1 cellular context compared by ENCODE assay signal in the genomic region with DNA sequence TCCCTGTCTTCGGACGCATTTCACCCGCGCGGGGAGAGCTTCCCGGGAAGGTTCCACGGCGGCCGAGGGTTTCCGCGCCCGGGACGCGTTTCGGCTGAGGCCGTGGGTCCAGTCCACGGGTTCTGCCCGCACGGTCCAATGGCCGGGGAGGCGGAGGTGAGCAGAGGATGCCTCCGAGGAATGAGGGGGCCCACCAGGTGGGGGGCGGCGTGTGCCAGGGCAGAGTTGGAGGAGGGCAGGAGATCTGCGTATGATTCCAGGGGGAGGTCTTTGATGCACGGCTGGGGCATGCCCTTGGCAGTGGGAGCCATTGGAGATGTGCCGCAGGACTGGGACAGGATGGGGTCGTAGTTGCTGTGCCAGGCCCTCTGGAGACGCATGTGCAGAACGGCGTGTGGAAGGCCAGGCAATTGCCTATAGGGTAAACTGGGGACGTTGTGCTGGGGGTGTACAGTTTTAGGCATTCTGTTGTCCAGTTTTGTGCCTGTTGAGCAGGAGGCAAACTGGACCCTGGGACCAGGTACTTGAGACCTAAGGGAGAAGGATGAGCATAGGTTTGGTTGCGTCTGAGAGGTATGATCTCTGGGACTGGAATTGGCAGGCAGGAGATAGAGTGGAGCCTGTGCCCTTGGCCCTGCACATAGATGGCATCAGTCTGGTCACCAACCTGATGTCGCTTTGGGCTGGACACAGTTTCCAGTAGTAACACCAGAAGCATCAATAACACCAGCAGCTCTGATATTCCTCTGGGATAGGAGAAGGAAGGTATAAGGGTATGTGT.
TF ChIP-seq lines count a peak whose summit lies in the region.

No MANE protein-coding gene starts in this region.

TF ChIP-seq in HepG2, 621 proteins besides CTCF, POLR2A, EP300 and RAD21 (continues in another document):
- TF ChIP-seq, protein P1, sequence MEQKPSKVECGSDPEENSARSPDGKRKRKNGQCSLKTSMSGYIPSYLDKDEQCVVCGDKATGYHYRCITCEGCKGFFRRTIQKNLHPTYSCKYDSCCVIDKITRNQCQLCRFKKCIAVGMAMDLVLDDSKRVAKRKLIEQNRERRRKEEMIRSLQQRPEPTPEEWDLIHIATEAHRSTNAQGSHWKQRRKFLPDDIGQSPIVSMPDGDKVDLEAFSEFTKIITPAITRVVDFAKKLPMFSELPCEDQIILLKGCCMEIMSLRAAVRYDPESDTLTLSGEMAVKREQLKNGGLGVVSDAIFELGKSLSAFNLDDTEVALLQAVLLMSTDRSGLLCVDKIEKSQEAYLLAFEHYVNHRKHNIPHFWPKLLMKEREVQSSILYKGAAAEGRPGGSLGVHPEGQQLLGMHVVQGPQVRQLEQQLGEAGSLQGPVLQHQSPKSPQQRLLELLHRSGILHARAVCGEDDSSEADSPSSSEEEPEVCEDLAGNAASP (CRISPR knock-in tag; IDR thresholded peaks at IDR 0.05; ENCODE audit: borderline replicate concordance), result no peak
- TF ChIP-seq ZNF607 (CRISPR knock-in tag; IDR thresholded peaks at IDR 0.05; ENCODE audit: borderline replicate concordance) (peak; percentile 55; the same call in 1 of the 2 replicates), HIVEP1 (CRISPR knock-in tag; IDR thresholded peaks at IDR 0.05) (peak; percentile 58; the same call in 1 of the 2 replicates), NCOA1 (CRISPR knock-in tag; IDR thresholded peaks at IDR 0.05) (no peak), GABPB1 (CRISPR knock-in tag; IDR thresholded peaks at IDR 0.05) (no peak), ZNF12 (CRISPR knock-in tag; IDR thresholded peaks at IDR 0.05) (no peak), ZNF343 (CRISPR knock-in tag; IDR thresholded peaks at IDR 0.05) (no peak), NR2C2 (CRISPR knock-in tag; IDR thresholded peaks at IDR 0.05; ENCODE audit: borderline replicate concordance) (no peak), ZNF296 (CRISPR knock-in tag; conservative IDR thresholded peaks at IDR 0.05) (no peak; the same call in 1 of the 2 replicates), KMT2A (CRISPR knock-in tag; IDR thresholded peaks at IDR 0.05) (0 out of 2 replicates have a peak, but pooled peaks have one; percentile 5), ZNF790 (CRISPR knock-in tag; IDR thresholded peaks at IDR 0.05; ENCODE audit: borderline replicate concordance) (peak; percentile 4; the same call in 1 of the 2 replicates), DR1 (CRISPR knock-in tag; IDR thresholded peaks at IDR 0.05) (peak; percentile 12; the same call in 1 of the 2 replicates), SMARCC2 (IDR thresholded peaks at IDR 0.05) (no peak), ZNF143 (CRISPR knock-in tag; IDR thresholded peaks at IDR 0.05) (no peak), ZNF652 (CRISPR knock-in tag; IDR thresholded peaks at IDR 0.05; ENCODE audit: borderline replicate concordance, low read depth) (no peak), ZFP82 (CRISPR knock-in tag; IDR thresholded peaks at IDR 0.05; ENCODE audit: borderline replicate concordance) (no peak), ZNF235 (CRISPR knock-in tag; IDR thresholded peaks at IDR 0.05; ENCODE audit: borderline replicate concordance) (0 out of 2 replicates have a peak, but pooled peaks have one; percentile 55), ZMYM2 (CRISPR knock-in tag; IDR thresholded peaks at IDR 0.05) (0 out of 2 replicates have a peak, but pooled peaks have one; percentile 11), ZNF382 (CRISPR knock-in tag; IDR thresholded peaks at IDR 0.05; ENCODE audit: borderline replicate concordance) (no peak), XRCC5 (optimal IDR thresholded peaks at IDR 0.05; ENCODE audit: low read length) (no peak), NR2F2 (IDR thresholded peaks at IDR 0.05; ENCODE audit: borderline replicate concordance, low read depth) (no peak), LCORL (IDR thresholded peaks at IDR 0.05) (no peak), LCORL (CRISPR knock-in tag; IDR thresholded peaks at IDR 0.05) (0 out of 2 replicates have a peak, but pooled peaks have one; percentile 18)
- TF ChIP-seq, protein P2, sequence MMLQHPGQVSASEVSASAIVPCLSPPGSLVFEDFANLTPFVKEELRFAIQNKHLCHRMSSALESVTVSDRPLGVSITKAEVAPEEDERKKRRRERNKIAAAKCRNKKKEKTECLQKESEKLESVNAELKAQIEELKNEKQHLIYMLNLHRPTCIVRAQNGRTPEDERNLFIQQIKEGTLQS (CRISPR knock-in tag; IDR thresholded peaks at IDR 0.05), result peak; percentile 2; the same call in 1 of the 2 replicates
- TF ChIP-seq, protein P3, sequence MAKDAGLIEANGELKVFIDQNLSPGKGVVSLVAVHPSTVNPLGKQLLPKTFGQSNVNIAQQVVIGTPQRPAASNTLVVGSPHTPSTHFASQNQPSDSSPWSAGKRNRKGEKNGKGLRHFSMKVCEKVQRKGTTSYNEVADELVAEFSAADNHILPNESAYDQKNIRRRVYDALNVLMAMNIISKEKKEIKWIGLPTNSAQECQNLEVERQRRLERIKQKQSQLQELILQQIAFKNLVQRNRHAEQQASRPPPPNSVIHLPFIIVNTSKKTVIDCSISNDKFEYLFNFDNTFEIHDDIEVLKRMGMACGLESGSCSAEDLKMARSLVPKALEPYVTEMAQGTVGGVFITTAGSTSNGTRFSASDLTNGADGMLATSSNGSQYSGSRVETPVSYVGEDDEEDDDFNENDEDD (CRISPR knock-in tag; IDR thresholded peaks at IDR 0.05; ENCODE audit: borderline replicate concordance), result peak; percentile 40; the same call in 1 of the 2 replicates
- TF ChIP-seq, protein P4, sequence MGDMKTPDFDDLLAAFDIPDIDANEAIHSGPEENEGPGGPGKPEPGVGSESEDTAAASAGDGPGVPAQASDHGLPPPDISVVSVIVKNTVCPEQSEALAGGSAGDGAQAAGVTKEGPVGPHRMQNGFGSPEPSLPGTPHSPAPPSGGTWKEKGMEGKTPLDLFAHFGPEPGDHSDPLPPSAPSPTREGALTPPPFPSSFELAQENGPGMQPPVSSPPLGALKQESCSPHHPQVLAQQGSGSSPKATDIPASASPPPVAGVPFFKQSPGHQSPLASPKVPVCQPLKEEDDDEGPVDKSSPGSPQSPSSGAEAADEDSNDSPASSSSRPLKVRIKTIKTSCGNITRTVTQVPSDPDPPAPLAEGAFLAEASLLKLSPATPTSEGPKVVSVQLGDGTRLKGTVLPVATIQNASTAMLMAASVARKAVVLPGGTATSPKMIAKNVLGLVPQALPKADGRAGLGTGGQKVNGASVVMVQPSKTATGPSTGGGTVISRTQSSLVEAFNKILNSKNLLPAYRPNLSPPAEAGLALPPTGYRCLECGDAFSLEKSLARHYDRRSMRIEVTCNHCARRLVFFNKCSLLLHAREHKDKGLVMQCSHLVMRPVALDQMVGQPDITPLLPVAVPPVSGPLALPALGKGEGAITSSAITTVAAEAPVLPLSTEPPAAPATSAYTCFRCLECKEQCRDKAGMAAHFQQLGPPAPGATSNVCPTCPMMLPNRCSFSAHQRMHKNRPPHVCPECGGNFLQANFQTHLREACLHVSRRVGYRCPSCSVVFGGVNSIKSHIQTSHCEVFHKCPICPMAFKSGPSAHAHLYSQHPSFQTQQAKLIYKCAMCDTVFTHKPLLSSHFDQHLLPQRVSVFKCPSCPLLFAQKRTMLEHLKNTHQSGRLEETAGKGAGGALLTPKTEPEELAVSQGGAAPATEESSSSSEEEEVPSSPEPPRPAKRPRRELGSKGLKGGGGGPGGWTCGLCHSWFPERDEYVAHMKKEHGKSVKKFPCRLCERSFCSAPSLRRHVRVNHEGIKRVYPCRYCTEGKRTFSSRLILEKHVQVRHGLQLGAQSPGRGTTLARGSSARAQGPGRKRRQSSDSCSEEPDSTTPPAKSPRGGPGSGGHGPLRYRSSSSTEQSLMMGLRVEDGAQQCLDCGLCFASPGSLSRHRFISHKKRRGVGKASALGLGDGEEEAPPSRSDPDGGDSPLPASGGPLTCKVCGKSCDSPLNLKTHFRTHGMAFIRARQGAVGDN (CRISPR knock-in tag; IDR thresholded peaks at IDR 0.05), result peak; percentile 51
- TF ChIP-seq, protein P5, sequence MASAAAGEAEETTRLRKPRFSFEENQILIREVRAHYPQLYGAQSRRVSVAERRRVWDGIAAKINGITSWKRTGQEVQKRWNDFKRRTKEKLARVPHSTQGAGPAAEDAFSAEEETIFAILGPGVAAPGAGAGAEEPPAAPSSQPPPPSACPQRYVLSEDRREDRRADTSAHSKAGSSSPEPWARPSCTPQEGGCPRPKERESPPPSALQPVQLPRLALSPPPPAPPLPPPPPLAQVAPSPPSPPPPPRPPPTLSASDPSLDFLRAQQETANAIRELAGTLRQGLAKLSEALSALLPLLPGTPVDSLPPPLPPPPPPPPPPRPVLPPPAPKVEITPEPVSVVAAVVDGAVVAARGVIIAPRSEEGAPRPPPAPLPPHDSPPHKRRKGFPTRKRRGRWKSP (CRISPR knock-in tag; IDR thresholded peaks at IDR 0.05), result no peak
- TF ChIP-seq, protein P6, sequence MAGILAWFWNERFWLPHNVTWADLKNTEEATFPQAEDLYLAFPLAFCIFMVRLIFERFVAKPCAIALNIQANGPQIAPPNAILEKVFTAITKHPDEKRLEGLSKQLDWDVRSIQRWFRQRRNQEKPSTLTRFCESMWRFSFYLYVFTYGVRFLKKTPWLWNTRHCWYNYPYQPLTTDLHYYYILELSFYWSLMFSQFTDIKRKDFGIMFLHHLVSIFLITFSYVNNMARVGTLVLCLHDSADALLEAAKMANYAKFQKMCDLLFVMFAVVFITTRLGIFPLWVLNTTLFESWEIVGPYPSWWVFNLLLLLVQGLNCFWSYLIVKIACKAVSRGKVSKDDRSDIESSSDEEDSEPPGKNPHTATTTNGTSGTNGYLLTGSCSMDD (CRISPR knock-in tag; IDR thresholded peaks at IDR 0.05), result no peak
- TF ChIP-seq, protein P7, sequence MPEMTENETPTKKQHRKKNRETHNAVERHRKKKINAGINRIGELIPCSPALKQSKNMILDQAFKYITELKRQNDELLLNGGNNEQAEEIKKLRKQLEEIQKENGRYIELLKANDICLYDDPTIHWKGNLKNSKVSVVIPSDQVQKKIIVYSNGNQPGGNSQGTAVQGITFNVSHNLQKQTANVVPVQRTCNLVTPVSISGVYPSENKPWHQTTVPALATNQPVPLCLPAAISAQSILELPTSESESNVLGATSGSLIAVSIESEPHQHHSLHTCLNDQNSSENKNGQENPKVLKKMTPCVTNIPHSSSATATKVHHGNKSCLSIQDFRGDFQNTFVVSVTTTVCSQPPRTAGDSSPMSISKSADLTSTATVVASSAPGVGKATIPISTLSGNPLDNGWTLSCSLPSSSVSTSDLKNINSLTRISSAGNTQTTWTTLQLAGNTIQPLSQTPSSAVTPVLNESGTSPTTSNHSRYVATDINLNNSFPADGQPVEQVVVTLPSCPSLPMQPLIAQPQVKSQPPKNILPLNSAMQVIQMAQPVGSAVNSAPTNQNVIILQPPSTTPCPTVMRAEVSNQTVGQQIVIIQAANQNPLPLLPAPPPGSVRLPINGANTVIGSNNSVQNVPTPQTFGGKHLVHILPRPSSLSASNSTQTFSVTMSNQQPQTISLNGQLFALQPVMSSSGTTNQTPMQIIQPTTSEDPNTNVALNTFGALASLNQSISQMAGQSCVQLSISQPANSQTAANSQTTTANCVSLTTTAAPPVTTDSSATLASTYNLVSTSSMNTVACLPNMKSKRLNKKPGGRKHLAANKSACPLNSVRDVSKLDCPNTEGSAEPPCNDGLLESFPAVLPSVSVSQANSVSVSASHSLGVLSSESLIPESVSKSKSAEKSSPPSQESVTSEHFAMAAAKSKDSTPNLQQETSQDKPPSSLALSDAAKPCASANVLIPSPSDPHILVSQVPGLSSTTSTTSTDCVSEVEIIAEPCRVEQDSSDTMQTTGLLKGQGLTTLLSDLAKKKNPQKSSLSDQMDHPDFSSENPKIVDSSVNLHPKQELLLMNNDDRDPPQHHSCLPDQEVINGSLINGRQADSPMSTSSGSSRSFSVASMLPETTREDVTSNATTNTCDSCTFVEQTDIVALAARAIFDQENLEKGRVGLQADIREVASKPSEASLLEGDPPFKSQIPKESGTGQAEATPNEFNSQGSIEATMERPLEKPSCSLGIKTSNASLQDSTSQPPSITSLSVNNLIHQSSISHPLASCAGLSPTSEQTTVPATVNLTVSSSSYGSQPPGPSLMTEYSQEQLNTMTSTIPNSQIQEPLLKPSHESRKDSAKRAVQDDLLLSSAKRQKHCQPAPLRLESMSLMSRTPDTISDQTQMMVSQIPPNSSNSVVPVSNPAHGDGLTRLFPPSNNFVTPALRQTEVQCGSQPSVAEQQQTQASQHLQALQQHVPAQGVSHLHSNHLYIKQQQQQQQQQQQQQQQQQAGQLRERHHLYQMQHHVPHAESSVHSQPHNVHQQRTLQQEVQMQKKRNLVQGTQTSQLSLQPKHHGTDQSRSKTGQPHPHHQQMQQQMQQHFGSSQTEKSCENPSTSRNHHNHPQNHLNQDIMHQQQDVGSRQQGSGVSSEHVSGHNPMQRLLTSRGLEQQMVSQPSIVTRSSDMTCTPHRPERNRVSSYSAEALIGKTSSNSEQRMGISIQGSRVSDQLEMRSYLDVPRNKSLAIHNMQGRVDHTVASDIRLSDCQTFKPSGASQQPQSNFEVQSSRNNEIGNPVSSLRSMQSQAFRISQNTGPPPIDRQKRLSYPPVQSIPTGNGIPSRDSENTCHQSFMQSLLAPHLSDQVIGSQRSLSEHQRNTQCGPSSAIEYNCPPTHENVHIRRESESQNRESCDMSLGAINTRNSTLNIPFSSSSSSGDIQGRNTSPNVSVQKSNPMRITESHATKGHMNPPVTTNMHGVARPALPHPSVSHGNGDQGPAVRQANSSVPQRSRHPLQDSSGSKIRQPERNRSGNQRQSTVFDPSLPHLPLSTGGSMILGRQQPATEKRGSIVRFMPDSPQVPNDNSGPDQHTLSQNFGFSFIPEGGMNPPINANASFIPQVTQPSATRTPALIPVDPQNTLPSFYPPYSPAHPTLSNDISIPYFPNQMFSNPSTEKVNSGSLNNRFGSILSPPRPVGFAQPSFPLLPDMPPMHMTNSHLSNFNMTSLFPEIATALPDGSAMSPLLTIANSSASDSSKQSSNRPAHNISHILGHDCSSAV (CRISPR knock-in tag; IDR thresholded peaks at IDR 0.05; ENCODE audit: borderline replicate concordance), result no peak
- TF ChIP-seq, protein P8, sequence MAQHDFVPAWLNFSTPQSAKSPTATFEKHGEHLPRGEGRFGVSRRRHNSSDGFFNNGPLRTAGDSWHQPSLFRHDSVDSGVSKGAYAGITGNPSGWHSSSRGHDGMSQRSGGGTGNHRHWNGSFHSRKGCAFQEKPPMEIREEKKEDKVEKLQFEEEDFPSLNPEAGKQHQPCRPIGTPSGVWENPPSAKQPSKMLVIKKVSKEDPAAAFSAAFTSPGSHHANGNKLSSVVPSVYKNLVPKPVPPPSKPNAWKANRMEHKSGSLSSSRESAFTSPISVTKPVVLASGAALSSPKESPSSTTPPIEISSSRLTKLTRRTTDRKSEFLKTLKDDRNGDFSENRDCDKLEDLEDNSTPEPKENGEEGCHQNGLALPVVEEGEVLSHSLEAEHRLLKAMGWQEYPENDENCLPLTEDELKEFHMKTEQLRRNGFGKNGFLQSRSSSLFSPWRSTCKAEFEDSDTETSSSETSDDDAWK (CRISPR knock-in tag; IDR thresholded peaks at IDR 0.05), result no peak
- TF ChIP-seq, protein P9, sequence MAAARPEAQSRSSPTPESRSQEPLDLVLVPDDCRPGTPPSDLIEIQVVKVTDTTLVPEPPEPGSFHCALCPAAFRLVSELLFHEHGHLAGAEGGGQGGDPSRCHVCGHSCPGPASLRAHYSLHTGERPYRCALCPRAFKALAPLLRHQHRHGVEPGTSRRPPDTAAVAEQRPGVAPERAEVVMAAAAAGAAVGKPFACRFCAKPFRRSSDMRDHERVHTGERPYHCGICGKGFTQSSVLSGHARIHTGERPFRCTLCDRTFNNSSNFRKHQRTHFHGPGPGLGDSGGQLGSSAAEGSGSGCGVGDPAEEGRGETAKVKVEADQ (CRISPR knock-in tag; IDR thresholded peaks at IDR 0.05; ENCODE audit: borderline replicate concordance), result no peak
